11 cellular contexts compared by ENCODE assay signal in genomic region chr22:45934659-45935341, GRCh38. TPM values are rescaled to one million over a fixed set of nuclear protein-coding genes. Genes with fewer than 3 reads are reported as not detected.
DNase-seq lines count a peak whose midpoint lies in the region; ATAC-seq and TF ChIP-seq lines count a peak whose summit lies in the region.
"Had no signal": no experiment of that assay in that cellular context is flagged by ENCODE, and none has a peak within 500 bp of the region (broad histone marks: within the 10 kb centered on the region; RNA-seq: fewer than 3 reads in every experiment).

No MANE protein-coding gene starts in this region.

- H3K36me3 ChIP-seq in HEK293 (ENCODE audit: control insufficient read depth in 2 of 2, insufficient read depth in 1 of 2, low read length in 2 of 2) (no peaks in the 10 kb centered on the region), adrenal gland (replicated peaks in 1 of 2) (no peaks in the 10 kb centered on the region)
- H3K36me3 ChIP-seq: tibial nerve had no signal

- peak overlapping the region; percentile 41 for H3K4me3 ChIP-seq in AG04450 (ENCODE audit: low read depth, low read length)
- peak overlapping the region; percentile 23 for H3K4me3 ChIP-seq in HEK293 (ENCODE audit: low read depth, low read length)
- no peak overlapping the region for H3K4me3 ChIP-seq in adrenal gland
- H3K4me3 ChIP-seq: tibial nerve had no signal

- TF ChIP-seq CTCF in AG04450 (IDR thresholded peaks at IDR 0.05; ENCODE audit: low read depth, low read length) = no peak
- no peak for TF ChIP-seq CTCF in HEK293 (tag by site-specific recombination; IDR thresholded peaks at IDR 0.05)
- TF ChIP-seq CTCF in adrenal gland (IDR thresholded peaks at IDR 0.05) = no peak

- H3K4me1 ChIP-seq in HEK293 (ENCODE audit: control insufficient read depth, insufficient read depth, low read length) = peaks cover 13% of the 10 kb centered on the region
- H3K4me1 ChIP-seq in adrenal gland (replicated peaks in 1 of 2) = peaks cover 0 to 5% of the 10 kb centered on the region in 2 donors

- intact Hi-C loops in adrenal gland (cut with DNase I) = no loop called here

- CTCF ChIA-PET in AG04450 (lab: Charles Lee) = no interaction called here
- CTCF ChIA-PET in HEK293 (lab: Yijun Ruan, JAX) = interaction anchor here (0.6 to 0.7 kb wide), 2 partner anchors 71 to 1237 kb away, joined by 3 to 4 read pairs; no protein-coding TSS in a partner anchor

- DNase-seq in AG04450 (ENCODE audit: low read depth, low spot score) = peak; percentile 71
- peak in 6 of 7 donors; percentile 26 to 75 (median 42) for DNase-seq in adrenal gland
- peak; percentile 94 for DNase-seq in kidney glomerular epithelial cell (lab: John Stamatoyannopoulos, UW)
- no peak for DNase-seq in globus pallidus (ENCODE audit: low spot score)
- DNase-seq: NCI-H1694 treated with DMSO at 0.1 percent for 48 hours, retina had no signal

- H3K27ac ChIP-seq in AG04450 (ENCODE audit: low read depth, low read length) (peak overlapping the region; percentile 68), HEK293 (ENCODE audit: extremely low read depth, low read depth, low read length) (no peak overlapping the region), adrenal gland (no peak overlapping the region)
- H3K27ac ChIP-seq: tibial nerve had no signal

- POLR2A ChIA-PET in AG04450 (lab: Yijun Ruan, JAX) = interaction anchor here (0.7 kb wide), 1 partner anchor 29 kb away, joined by 4 read pairs; no protein-coding TSS in a partner anchor
- POLR2A ChIA-PET in HEK293 (lab: Yijun Ruan, JAX) = no interaction called here

- no peaks in the 10 kb centered on the region; the same call in 1 of the 2 replicates for H3K9me3 ChIP-seq in AG04450 (ENCODE audit: control insufficient read depth, insufficient read depth, low read length)
- no peaks in the 10 kb centered on the region for H3K9me3 ChIP-seq in HEK293 (ENCODE audit: control insufficient read depth, insufficient read depth, low read depth, low read length)
- H3K9me3 ChIP-seq in adrenal gland (replicated peaks in 1 of 3) = no peaks in the 10 kb centered on the region

- 18 to 39% (median 24%) methylated on average over 17 to 27 of the region's 27 CpGs for WGBS in adrenal gland, 4 donors

- TF ChIP-seq POLR2A in adrenal gland (IDR thresholded peaks at IDR 0.05) = no peak

- H3K27me3 ChIP-seq in AG04450 (ENCODE audit: control insufficient read depth, insufficient read depth, low read length) (no peaks in the 10 kb centered on the region), adrenal gland (peaks cover 21% of the 10 kb centered on the region)

- ATAC-seq in HG02970 (IDR thresholded peaks at IDR 0.05; ENCODE audit: low FRiP score, unreplicated experiment) (no peak), GM19324 (IDR thresholded peaks at IDR 0.05; ENCODE audit: low FRiP score, unreplicated experiment) (no peak), HG03354 (IDR thresholded peaks at IDR 0.05; ENCODE audit: poor library complexity, severe bottlenecking, unreplicated experiment) (no peak)

TF ChIP-seq in HEK293, 187 proteins besides CTCF, POLR2A, EP300 and RAD21 (continues in another document):
- no peak for TF ChIP-seq ZFP3 (tag by site-specific recombination; IDR thresholded peaks at IDR 0.05; ENCODE audit: low read depth)
- peak; percentile 54; the same call in 1 of the 2 replicates for TF ChIP-seq ZNF366 (tag by site-specific recombination; conservative IDR thresholded peaks at IDR 0.05)
- TF ChIP-seq ZFHX2 (tag by site-specific recombination; conservative IDR thresholded peaks at IDR 0.05) = peak; percentile 99
- TF ChIP-seq AEBP2 (tag by site-specific recombination; IDR thresholded peaks at IDR 0.05; ENCODE audit: borderline replicate concordance) = no peak
- peak; percentile 70; the same call in 1 of the 2 replicates for TF ChIP-seq KLF16 (tag by site-specific recombination; IDR thresholded peaks at IDR 0.05)
- no peak for TF ChIP-seq ZNF214 (tag by site-specific recombination; IDR thresholded peaks at IDR 0.05; ENCODE audit: borderline replicate concordance)
- TF ChIP-seq GLI2 (tag by site-specific recombination; IDR thresholded peaks at IDR 0.05; ENCODE audit: borderline replicate concordance, low read depth) = no peak
- TF ChIP-seq ZNF701 (tag by site-specific recombination; IDR thresholded peaks at IDR 0.05) = no peak
- TF ChIP-seq ZNF169 (tag by site-specific recombination; IDR thresholded peaks at IDR 0.05) = no peak
- peak; percentile 47; the same call in 1 of the 2 replicates for TF ChIP-seq WT1 (tag by site-specific recombination; IDR thresholded peaks at IDR 0.05)
- TF ChIP-seq PRDM6 (tag by site-specific recombination; IDR thresholded peaks at IDR 0.05) = no peak
- no peak for TF ChIP-seq REST (tag by site-specific recombination; IDR thresholded peaks at IDR 0.05)
- no peak for TF ChIP-seq ZFP69B (tag by site-specific recombination; IDR thresholded peaks at IDR 0.05)
- TF ChIP-seq ZSCAN5A (tag by site-specific recombination; IDR thresholded peaks at IDR 0.05) = peak; percentile 83; the same call in 1 of the 2 replicates
- peak; percentile 79; the same call in 1 of the 2 replicates for TF ChIP-seq PBX3 (CRISPR knock-in tag; IDR thresholded peaks at IDR 0.05)

RNA-seq across cellular contexts. Expression of gene WNT7B, which starts 42.2 kb away (rescaled TPM):
- 0.56 and 0.71 TPM in 2 replicates for polyA plus RNA-seq in AG04450 (2011; rRNA removed)
- 0.37 and 0.43 TPM in 2 replicates for polyA minus RNA-seq in AG04450 (2011; rRNA and poly(A)+ RNA removed)
- total RNA-seq in adrenal gland = under 1 TPM in 3 of 8 donors, not detected in 5; 0.07 to 0.24 (median 0.13) TPM
- under 1 TPM in 1 of 3 donors, not detected in 2; 0.16 TPM for polyA plus RNA-seq in adrenal gland
- total RNA-seq: tibial nerve had no signal

Comparison
In these comparisons a context has a peak if more than half of its experiments do, and no peak if none do; other contexts are left out.
1. H3K4me3 ChIP-seq: peak in AG04450 (single experiment) and HEK293 (single experiment); none in adrenal gland (0 of 4).